In the genomic region with DNA sequence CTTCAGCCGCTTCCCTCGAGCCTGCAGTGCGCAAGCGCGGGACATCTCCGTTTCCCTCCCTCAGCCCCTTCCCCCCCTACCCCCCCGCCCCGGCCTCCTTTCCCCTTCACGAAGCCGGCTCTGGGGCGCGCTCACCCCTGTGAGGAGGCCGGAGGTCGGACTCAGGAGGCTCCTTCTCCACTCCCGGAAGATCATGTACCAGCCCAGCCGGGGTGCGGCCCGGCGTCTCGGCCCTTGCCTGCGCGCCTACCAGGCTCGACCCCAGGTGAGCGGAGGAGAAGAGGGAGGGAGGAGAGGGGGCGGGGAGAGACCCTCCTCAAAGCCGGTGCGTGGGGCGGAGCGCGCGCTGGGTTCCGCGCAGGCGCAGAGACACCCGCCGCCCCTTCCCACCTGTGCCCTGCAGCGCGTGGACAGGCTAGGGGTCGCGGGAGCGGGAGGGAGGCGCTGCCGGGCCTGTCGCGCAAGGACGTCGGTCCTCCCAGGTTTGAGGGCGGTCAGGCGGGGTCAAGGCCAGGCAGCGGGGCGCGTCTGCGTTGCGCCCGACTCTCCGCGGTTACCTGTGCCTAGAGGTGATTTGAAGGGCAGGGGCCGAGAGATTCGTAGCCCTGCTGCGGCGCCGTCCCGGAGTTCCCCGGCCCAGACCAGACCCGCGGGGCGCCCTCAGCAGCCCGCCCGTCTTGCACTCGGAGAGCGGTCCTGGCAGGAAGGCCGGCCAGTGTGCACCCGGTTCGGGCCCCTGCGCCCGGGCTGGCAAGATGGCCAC, we compare ENCODE assay signal across 8 cellular contexts. TPM values are rescaled to one million over a fixed set of nuclear protein-coding genes. Genes with fewer than 3 reads are reported as not detected.
DNase-seq lines count a peak whose midpoint lies in the region; ATAC-seq and TF ChIP-seq lines count a peak whose summit lies in the region.

A gene with protein sequence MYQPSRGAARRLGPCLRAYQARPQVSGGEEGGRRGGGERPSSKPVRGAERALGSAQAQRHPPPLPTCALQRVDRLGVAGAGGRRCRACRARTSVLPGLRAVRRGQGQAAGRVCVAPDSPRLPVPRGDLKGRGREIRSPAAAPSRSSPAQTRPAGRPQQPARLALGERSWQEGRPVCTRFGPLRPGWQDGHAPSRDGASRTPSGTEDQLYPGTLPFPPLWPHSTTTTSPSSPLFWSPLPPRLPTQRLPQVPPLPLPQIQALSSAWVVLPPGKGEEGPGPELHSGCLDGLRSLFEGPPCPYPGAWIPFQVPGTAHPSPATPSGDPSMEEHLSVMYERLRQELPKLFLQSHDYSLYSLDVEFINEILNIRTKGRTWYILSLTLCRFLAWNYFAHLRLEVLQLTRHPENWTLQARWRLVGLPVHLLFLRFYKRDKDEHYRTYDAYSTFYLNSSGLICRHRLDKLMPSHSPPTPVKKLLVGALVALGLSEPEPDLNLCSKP (plus strand): TSS at position 95 of the 763 bp plus-strand sequence. CDS start 99 bp downstream, at position 194.

- no peak within 1 kb of the TSS for H2AFZ ChIP-seq in OCI-LY1 (ENCODE audit: low read length)

- DNase-seq in Caco-2 (peak; percentile 91 to 93), activated T-cell treated with anti-CD3 and anti-CD28 coated beads for 1 hour (ENCODE audit: low read depth) (peak; percentile 62), epidermal melanocyte (ENCODE audit: insufficient read length, low spot score) (peak; percentile 68)
- DNase-seq in stimulated activated CD8-positive, alpha-beta memory T cell treated with anti-CD3 and anti-CD28 coated beads, Interleukin-4, amount 100 ng/mL, for 24 hours (ENCODE audit: low read depth) = peak; percentile 55

- peaks cover 12% of the 10 kb centered on the region for H3K4me1 Mint-ChIP-seq in Caco-2 (ENCODE audit: low read depth, unreplicated experiment)

- no peaks in the 10 kb centered on the region for H3F3A ChIP-seq in OCI-LY1 (ENCODE audit: insufficient read depth, low read length)

- no peaks in the 10 kb centered on the region for H3K27me3 ChIP-seq in Caco-2 (replicated peaks; ENCODE audit: control insufficient read depth, insufficient read depth, low read length)
- H3K27me3 ChIP-seq in HUES64 (ENCODE audit: insufficient read depth, low read length) = no peaks in the 10 kb centered on the region
- H3K27me3 ChIP-seq in OCI-LY1 (ENCODE audit: insufficient read depth, low read length) = no peaks in the 10 kb centered on the region
- no peaks in the 10 kb centered on the region for H3K27me3 ChIP-seq in mononuclear cell (ENCODE audit: insufficient read depth, low read length)

- H3K27me3 Mint-ChIP-seq in Caco-2 (ENCODE audit: insufficient read depth, unreplicated experiment) = no peaks in the 10 kb centered on the region

- H3K4me3 ChIP-seq in Caco-2 (ENCODE audit: low read depth, low read length) (peak within 1 kb of the TSS; percentile 83), HUES64 (ENCODE audit: low read length) (peak within 1 kb of the TSS; percentile 100), OCI-LY1 (ENCODE audit: low read depth, low read length, poor library complexity, severe bottlenecking) (peak within 1 kb of the TSS; percentile 88), mononuclear cell (ENCODE audit: low read length) (peak within 1 kb of the TSS; percentile 91)

- H3K27ac ChIP-seq in HUES64 (ENCODE audit: low read depth, low read length) (peak within 1 kb of the TSS; percentile 93), OCI-LY1 (ENCODE audit: low read depth, low read length, poor library complexity, severe bottlenecking) (peak within 1 kb of the TSS; percentile 63)

- TF ChIP-seq CTCF in Caco-2 (IDR thresholded peaks at IDR 0.05; ENCODE audit: insufficient read depth in 1 of 2, low read depth in 1 of 2, low read length in 1 of 2, severe bottlenecking in 1 of 2, unreplicated experiment in 1 of 2) = no peak
- TF ChIP-seq CTCF in OCI-LY1 (IDR thresholded peaks at IDR 0.05; ENCODE audit: low read length) = no peak

- intact Hi-C loops in Caco-2 (cut with micrococcal nuclease; ENCODE audit: unreplicated experiment) = loop anchor here (1.0 to 2.0 kb wide), 3 partner anchors 26 to 76 kb away; a partner anchor contains a TSS

- H3K36me3 ChIP-seq in Caco-2 (ENCODE audit: control insufficient read depth, insufficient read depth, low read length) (peaks cover 2% of the 10 kb centered on the region; the same call in 1 of the 2 replicates), HUES64 (ENCODE audit: insufficient read depth, low read length) (peaks cover 40% of the 10 kb centered on the region), OCI-LY1 (ENCODE audit: insufficient read depth, low read length) (peaks cover 24% of the 10 kb centered on the region)

- H3K9me2 ChIP-seq in OCI-LY1 (ENCODE audit: low read depth, low read length) = no peaks in the 10 kb centered on the region

- H3K36me3 Mint-ChIP-seq in Caco-2 (ENCODE audit: insufficient read depth, unreplicated experiment) = peaks cover 59% of the 10 kb centered on the region

- no TSS peak for BruUV-seq in Caco-2 (replicated peaks; lab: Mats Ljungman, UMichigan)

- peak within 1 kb of the TSS; percentile 82 for H3K4me3 Mint-ChIP-seq in Caco-2 (ENCODE audit: unreplicated experiment)

- no peaks in the 10 kb centered on the region for H4K20me1 ChIP-seq in OCI-LY1 (ENCODE audit: insufficient read depth, low read length)

- peak within 1 kb of the TSS; percentile 96 for H3K9ac ChIP-seq in HUES64 (ENCODE audit: low read depth, low read length)
- peak within 1 kb of the TSS; percentile 91 for H3K9ac ChIP-seq in OCI-LY1 (ENCODE audit: low read length)

- CTCF ChIA-PET in Caco-2 (lab: Charles Lee) = interaction anchor here (0.6 kb wide), 1 partner anchor 16 kb away, joined by 4 read pairs; no protein-coding TSS in a partner anchor

- no peaks in the 10 kb centered on the region for H3K9me3 Mint-ChIP-seq in Caco-2 (ENCODE audit: unreplicated experiment)

- ATAC-seq in GM21447 (IDR thresholded peaks at IDR 0.05; ENCODE audit: unreplicated experiment) = peak; percentile 58

- H3K9me3 ChIP-seq in Caco-2 (no peaks in the 10 kb centered on the region), HUES64 (ENCODE audit: insufficient read depth, low read depth, low read length) (no peaks in the 10 kb centered on the region), OCI-LY1 (ENCODE audit: low read length) (no peaks in the 10 kb centered on the region), mononuclear cell (ENCODE audit: low read depth, low read length) (no peaks in the 10 kb centered on the region)

- H3K79me2 ChIP-seq in OCI-LY1 (ENCODE audit: insufficient read depth, low read length) = peaks cover 7% of the 10 kb centered on the region; the same call in 1 of the 2 replicates

- peak within 1 kb of the TSS; percentile 67 for H3K27ac Mint-ChIP-seq in Caco-2 (ENCODE audit: unreplicated experiment)

- H3K4me2 ChIP-seq in OCI-LY1 (ENCODE audit: low read length) = peak within 1 kb of the TSS; percentile 74

- H3K4me1 ChIP-seq in Caco-2 (no peaks in the 10 kb centered on the region), HUES64 (ENCODE audit: insufficient read depth, low read length) (peaks cover 6% of the 10 kb centered on the region), OCI-LY1 (ENCODE audit: insufficient read depth, low read length, severe bottlenecking) (peaks cover 18% of the 10 kb centered on the region), mononuclear cell (ENCODE audit: insufficient read depth, low read length) (peaks cover 44% of the 10 kb centered on the region)

- POLR2A ChIA-PET in Caco-2 (lab: Charles Lee) = interaction anchor here (0.6 to 1.1 kb wide), 5 partner anchors 13 to 78 kb away, joined by 3 to 9 read pairs (median 5); a partner anchor contains a TSS

- under 1% methylated on average over 74 of the region's 76 CpGs for WGBS in HUES64

RNA-seq across cellular contexts. Expression of the gene that starts here (rescaled TPM):
- total RNA-seq in Caco-2 (2022) (25.4 and 25.7 TPM in 2 replicates), mononuclear cell (12.5 TPM)
- polyA plus RNA-seq in HUES64 (2013, experiment 1 of 2) = 12.3 TPM
- polyA plus RNA-seq in HUES64 (2013, experiment 2 of 2) = 13.1 TPM

Comparison
In these comparisons a context has a peak if more than half of its experiments do, and no peak if none do; other contexts are left out.
1. Peak in every context shown above with its lines: DNase-seq, ATAC-seq, H3K4me3 ChIP-seq and H3K27ac ChIP-seq.